1 cellular context compared by ENCODE assay signal in genomic region chr20:18566892-18567738, GRCh38.
A peak's percentile ranks its signal among the peaks of the same experiment; 100 is the strongest.
TF ChIP-seq lines count a peak whose summit lies in the region.

SMIM26 (plus strand) TSS chr20:18567432; CDS start chr20:18567479, 47 bp downstream.

TF ChIP-seq in K562, 482 proteins besides CTCF, POLR2A, EP300 and RAD21 (continued from another document and continues in another):
- no peak for TF ChIP-seq HBP1 (CRISPR knock-in tag; IDR thresholded peaks at IDR 0.05)
- no peak for TF ChIP-seq ETS1 (conservative IDR thresholded peaks at IDR 0.05; ENCODE audit: control insufficient read depth, low read depth, low read length)
- TF ChIP-seq ARID4B (CRISPR knock-in tag; IDR thresholded peaks at IDR 0.05), result peak; percentile 29; the same call in 1 of the 2 replicates
- no peak for TF ChIP-seq ETV6 (IDR thresholded peaks at IDR 0.05; ENCODE audit: borderline replicate concordance in 1 of 2, low read depth in 2 of 2, low read length in 1 of 2)
- no peak for TF ChIP-seq ETV6 (CRISPR knock-in tag; IDR thresholded peaks at IDR 0.05; ENCODE audit: borderline replicate concordance)
- no peak for TF ChIP-seq SNIP1 (IDR thresholded peaks at IDR 0.05; ENCODE audit: low read depth)
- TF ChIP-seq ZNF282 (CRISPR knock-in tag; IDR thresholded peaks at IDR 0.05), result no peak
- no peak for TF ChIP-seq CSDE1 (IDR thresholded peaks at IDR 0.05)
- no peak for TF ChIP-seq NFYB (IDR thresholded peaks at IDR 0.05; ENCODE audit: extremely low read depth, insufficient read length)
- TF ChIP-seq GATAD2B (IDR thresholded peaks at IDR 0.05; ENCODE audit: borderline replicate concordance), result no peak
- TF ChIP-seq ARID2 (IDR thresholded peaks at IDR 0.05), result no peak
- no peak for TF ChIP-seq EHMT2 (IDR thresholded peaks at IDR 0.05)
- no peak for TF ChIP-seq SNRNP70 (optimal IDR thresholded peaks at IDR 0.05; ENCODE audit: low read depth, low read length)
- TF ChIP-seq ZNF695 (CRISPR knock-in tag; IDR thresholded peaks at IDR 0.05), result no peak
- TF ChIP-seq SREBF2 (CRISPR knock-in tag; IDR thresholded peaks at IDR 0.05), result no peak
- no peak for TF ChIP-seq BCOR (IDR thresholded peaks at IDR 0.05)
- TF ChIP-seq MAFG (tag; conservative IDR thresholded peaks at IDR 0.05), result no peak
- TF ChIP-seq RERE (CRISPR knock-in tag; IDR thresholded peaks at IDR 0.05; ENCODE audit: borderline replicate concordance), result no peak
- peak; percentile 36 for TF ChIP-seq RFX1 (IDR thresholded peaks at IDR 0.05)
- no peak for TF ChIP-seq PHB2 (IDR thresholded peaks at IDR 0.05; ENCODE audit: low read depth)
- TF ChIP-seq ZHX1 (conservative IDR thresholded peaks at IDR 0.05; ENCODE audit: low read length), result no peak
- TF ChIP-seq NR4A1 (CRISPR knock-in tag; IDR thresholded peaks at IDR 0.05), result no peak
- no peak for TF ChIP-seq NR4A1 (tag; IDR thresholded peaks at IDR 0.05)
- no peak for TF ChIP-seq TEAD4 (IDR thresholded peaks at IDR 0.05; ENCODE audit: low read length)
- no peak for TF ChIP-seq TEAD4 (CRISPR knock-in tag; IDR thresholded peaks at IDR 0.05; ENCODE audit: borderline replicate concordance)
- TF ChIP-seq E2F5 (CRISPR knock-in tag; IDR thresholded peaks at IDR 0.05), result no peak
- TF ChIP-seq ZNF133 (CRISPR knock-in tag; IDR thresholded peaks at IDR 0.05), result no peak
- peak; percentile 79 for TF ChIP-seq ZEB2 (IDR thresholded peaks at IDR 0.05)
- TF ChIP-seq U2AF1 (optimal IDR thresholded peaks at IDR 0.05; ENCODE audit: low read depth, low read length), result no peak
- TF ChIP-seq ZNF197 (CRISPR knock-in tag; IDR thresholded peaks at IDR 0.05; ENCODE audit: low read depth), result no peak
- no peak for TF ChIP-seq ZNF140 (CRISPR knock-in tag; IDR thresholded peaks at IDR 0.05)
- TF ChIP-seq CLOCK (CRISPR knock-in tag; IDR thresholded peaks at IDR 0.05; ENCODE audit: borderline replicate concordance), result no peak
- peak; percentile 83 for TF ChIP-seq RBFOX2 (IDR thresholded peaks at IDR 0.05; ENCODE audit: low read depth, low read length)
- TF ChIP-seq DIDO1 (tag; IDR thresholded peaks at IDR 0.05; ENCODE audit: low read depth), result peak; percentile 81
- no peak for TF ChIP-seq LARP7 (IDR thresholded peaks at IDR 0.05)
- no peak for TF ChIP-seq HDAC3 (IDR thresholded peaks at IDR 0.05; ENCODE audit: borderline replicate concordance, partially characterized antibody)
- TF ChIP-seq SMARCE1 (IDR thresholded peaks at IDR 0.05), result no peak
- peak; percentile 73 for TF ChIP-seq CXXC5 (CRISPR knock-in tag; IDR thresholded peaks at IDR 0.05)
- no peak for TF ChIP-seq ZNF707 (CRISPR knock-in tag; conservative IDR thresholded peaks at IDR 0.05)
- TF ChIP-seq TCF7 (IDR thresholded peaks at IDR 0.05; ENCODE audit: borderline replicate concordance), result no peak
- TF ChIP-seq HNRNPL (IDR thresholded peaks at IDR 0.05; ENCODE audit: low read depth, low read length), result no peak
- no peak for TF ChIP-seq ZNF583 (CRISPR knock-in tag; IDR thresholded peaks at IDR 0.05)
- TF ChIP-seq TAF15 (IDR thresholded peaks at IDR 0.05; ENCODE audit: low read depth, low read length), result no peak
- no peak for TF ChIP-seq RB1 (IDR thresholded peaks at IDR 0.05; ENCODE audit: low read depth)
- no peak for TF ChIP-seq ZKSCAN1 (IDR thresholded peaks at IDR 0.05; ENCODE audit: low read depth, low read length)
- TF ChIP-seq FOXK2 (conservative IDR thresholded peaks at IDR 0.05 in 1 of 2, IDR thresholded peaks at IDR 0.05 in 1 of 2; ENCODE audit: low read depth in 2 of 2), result peak in 1 of 2 experiments; percentile 52; a peak in 2 of 4 replicates
- TF ChIP-seq ZNF224 (CRISPR knock-in tag; IDR thresholded peaks at IDR 0.05), result no peak
- no peak for TF ChIP-seq ZNF277 (CRISPR knock-in tag; IDR thresholded peaks at IDR 0.05; ENCODE audit: borderline replicate concordance)
- TF ChIP-seq DNMT1 (IDR thresholded peaks at IDR 0.05), result no peak
- peak; percentile 48 for TF ChIP-seq TBP (optimal IDR thresholded peaks at IDR 0.05; ENCODE audit: low read depth, low read length)
- TF ChIP-seq KAT2B (IDR thresholded peaks at IDR 0.05; ENCODE audit: low read depth, low read length), result no peak
- no peak for TF ChIP-seq DMBX1 (CRISPR knock-in tag; IDR thresholded peaks at IDR 0.05; ENCODE audit: borderline replicate concordance)
